1 cellular context compared by ENCODE assay signal in genomic region chr1:156052862-156053769, GRCh38.
TF ChIP-seq lines count a peak whose summit lies in the region.

No MANE protein-coding gene starts in this region.

TF ChIP-seq in K562, 482 proteins besides CTCF, POLR2A, EP300 and RAD21 (continued from another document and continues in another):
- no peak for TF ChIP-seq CLOCK (CRISPR knock-in tag; IDR thresholded peaks at IDR 0.05; ENCODE audit: borderline replicate concordance)
- TF ChIP-seq SIN3A (IDR thresholded peaks at IDR 0.05; ENCODE audit: borderline replicate concordance in 2 of 2, control insufficient read depth in 1 of 2, low read depth in 2 of 2, low read length in 2 of 2), result peak in 1 of 2 experiments; percentile 70; a peak in 2 of 4 replicates
- no peak for TF ChIP-seq DACH1 (IDR thresholded peaks at IDR 0.05; ENCODE audit: partially characterized antibody)
- peak in 2 of 3 experiments; percentile 6 to 26 for TF ChIP-seq YY1 (IDR thresholded peaks at IDR 0.05; ENCODE audit: borderline replicate concordance in 1 of 3, control insufficient read depth in 1 of 3, extremely low read depth in 1 of 3, insufficient read depth in 3 of 3, insufficient read length in 1 of 3, insufficient replicate concordance in 2 of 3, low read depth in 1 of 3, low read length in 2 of 3)
- TF ChIP-seq CREB3L1 (IDR thresholded peaks at IDR 0.05; ENCODE audit: borderline replicate concordance, low read depth), result no peak
- TF ChIP-seq DEAF1 (CRISPR knock-in tag; IDR thresholded peaks at IDR 0.05), result no peak
- TF ChIP-seq MLLT1 (IDR thresholded peaks at IDR 0.05), result 0 out of 4 replicates have a peak, but pooled peaks of 1 of the 2 experiments have one; percentile 18
- peak; percentile 9 for TF ChIP-seq PRDM10 (IDR thresholded peaks at IDR 0.05; ENCODE audit: partially characterized antibody)
- TF ChIP-seq JUND (IDR thresholded peaks at IDR 0.05; ENCODE audit: borderline replicate concordance, low read depth, low read length), result no peak
- TF ChIP-seq JUND (tag; IDR thresholded peaks at IDR 0.05; ENCODE audit: borderline replicate concordance, low read depth, low read length), result peak; percentile 3; the same call in 1 of the 3 replicates
- peak; percentile 90 for TF ChIP-seq ZNF121 (CRISPR knock-in tag; conservative IDR thresholded peaks at IDR 0.05)
- TF ChIP-seq ZNF143 (CRISPR knock-in tag; IDR thresholded peaks at IDR 0.05), result 0 out of 2 replicates have a peak, but pooled peaks have one; percentile 19
- TF ChIP-seq MAZ (CRISPR knock-in tag; conservative IDR thresholded peaks at IDR 0.05 in 1 of 2, IDR thresholded peaks at IDR 0.05 in 1 of 2), result peak; percentile 64 to 86
- TF ChIP-seq MCM2 (IDR thresholded peaks at IDR 0.05; ENCODE audit: low read depth), result no peak
- no peak for TF ChIP-seq RUNX1 (IDR thresholded peaks at IDR 0.05; ENCODE audit: low read depth)
- no peak for TF ChIP-seq HBP1 (CRISPR knock-in tag; IDR thresholded peaks at IDR 0.05)
- no peak for TF ChIP-seq ESRRB (CRISPR knock-in tag; IDR thresholded peaks at IDR 0.05; ENCODE audit: borderline replicate concordance)
- TF ChIP-seq CREBBP (IDR thresholded peaks at IDR 0.05; ENCODE audit: low read depth, low read length), result no peak
- peak; percentile 9; the same call in 1 of the 2 replicates for TF ChIP-seq SMC3 (conservative IDR thresholded peaks at IDR 0.05; ENCODE audit: insufficient read depth, low read depth, low read length)
- 0 out of 4 replicates have a peak, but pooled peaks of 1 of the 2 experiments have one; percentile 51 for TF ChIP-seq BCLAF1 (IDR thresholded peaks at IDR 0.05; ENCODE audit: borderline replicate concordance in 1 of 2, control insufficient read depth in 1 of 2, low read depth in 2 of 2, low read length in 1 of 2)
- TF ChIP-seq MEIS2 (IDR thresholded peaks at IDR 0.05; ENCODE audit: partially characterized antibody), result peak; percentile 40
- no peak for TF ChIP-seq GTF3C2 (IDR thresholded peaks at IDR 0.05; ENCODE audit: borderline replicate concordance, extremely low read depth, insufficient read length)
- no peak for TF ChIP-seq RBM14 (IDR thresholded peaks at IDR 0.05; ENCODE audit: borderline replicate concordance, insufficient read depth, low read depth, low read length)
- TF ChIP-seq REST (CRISPR knock-in tag; IDR thresholded peaks at IDR 0.05; ENCODE audit: low read depth), result 0 out of 2 replicates have a peak, but pooled peaks have one; percentile 13
- peak; percentile 42 for TF ChIP-seq PCBP1 (IDR thresholded peaks at IDR 0.05; ENCODE audit: low read depth, low read length, poor library complexity, severe bottlenecking)
- TF ChIP-seq MTA3 (IDR thresholded peaks at IDR 0.05; ENCODE audit: borderline replicate concordance), result peak; percentile 69; the same call in 1 of the 2 replicates
- peak; percentile 26; the same call in 1 of the 2 replicates for TF ChIP-seq CREB1 (IDR thresholded peaks at IDR 0.05)
- 0 out of 2 replicates have a peak, but pooled peaks have one; percentile 15 for TF ChIP-seq CREB1 (CRISPR knock-in tag; IDR thresholded peaks at IDR 0.05)
